ENCODE assay signal across 9 cellular contexts in genomic region chr4:157076578-157076947, GRCh38.
DNase-seq lines count a peak whose midpoint lies in the region; FAIRE-seq and TF ChIP-seq lines count a peak whose summit lies in the region.
"Had no signal": no experiment of that assay in that cellular context is flagged by ENCODE, and none has a peak within 500 bp of the region (broad histone marks: within the 10 kb centered on the region; RNA-seq: fewer than 3 reads in every experiment).

No MANE protein-coding gene starts in this region.

- H3K4me3 ChIP-seq in AG04449 (ENCODE audit: low read depth, low read length) = peak overlapping the region; percentile 73
- peak overlapping the region; percentile 68 to 88 for H3K4me3 ChIP-seq in muscle layer of duodenum (ENCODE audit: low read depth in 1 of 2, low read length in 2 of 2)

- H3K9me3 ChIP-seq in muscle layer of duodenum (ENCODE audit: control insufficient read depth in 1 of 2, low read length in 2 of 2) = no peaks in the 10 kb centered on the region

- no peak for TF ChIP-seq POLR2A in H54 (IDR thresholded peaks at IDR 0.05; ENCODE audit: low read depth, low read length)

- POLR2A ChIA-PET in AG04449 (lab: Yijun Ruan, JAX) = no interaction called here

- peaks cover 3% of the 10 kb centered on the region for H3K27me3 ChIP-seq in muscle layer of duodenum (ENCODE audit: low read depth, low read length)

- no peak overlapping the region for H3K27ac ChIP-seq in muscle layer of duodenum (ENCODE audit: low read length)

- TF ChIP-seq CTCF in AG04449 (IDR thresholded peaks at IDR 0.05; ENCODE audit: insufficient read depth, low read length, missing control alignments) (no peak), D721Med (IDR thresholded peaks at IDR 0.05; ENCODE audit: insufficient read depth, missing control alignments) (no peak)

- FAIRE-seq in H54 (lab: Jason Lieb, UNC) = no peak
- no peak for FAIRE-seq in D721Med (lab: Jason Lieb, UNC)

- CTCF ChIA-PET in AG04449 (lab: Yijun Ruan, JAX) = no interaction called here

- no peak for DNase-seq in AG04449 (ENCODE audit: low read depth, low spot score)
- peak; percentile 6 for DNase-seq in NCI-H2029 (lab: John Stamatoyannopoulos, UW)
- DNase-seq in ecto neural progenitor cell (ENCODE audit: low spot score) = peak; percentile 53
- no peak for DNase-seq in NCI-H446 (lab: John Stamatoyannopoulos, UW)
- DNase-seq in H54 (ENCODE audit: insufficient read length, low spot score) = no peak
- DNase-seq in T-helper 1 cell = no peak
- no peak for DNase-seq in D721Med (ENCODE audit: insufficient read length, low spot score)
- DNase-seq: naive B cell had no signal

- no peaks in the 10 kb centered on the region for H3K36me3 ChIP-seq in muscle layer of duodenum (ENCODE audit: control insufficient read depth in 1 of 2, insufficient read depth in 2 of 2, low read length in 2 of 2)

- no peaks in the 10 kb centered on the region for H3K4me1 ChIP-seq in muscle layer of duodenum (ENCODE audit: control insufficient read depth in 1 of 2, insufficient read depth in 2 of 2, low read length in 2 of 2)

Comparison
In these comparisons a context has a peak if more than half of its experiments do, and no peak if none do; other contexts are left out.
1. DNase-seq: peak in NCI-H2029 (single experiment) and ecto neural progenitor cell (single experiment); none in AG04449 (single experiment), NCI-H446 (0 of 2), H54 (single experiment), T-helper 1 cell (0 of 5) and D721Med (single experiment).